Comparison of ENCODE assay signal across 11 cellular contexts in the genomic region with DNA sequence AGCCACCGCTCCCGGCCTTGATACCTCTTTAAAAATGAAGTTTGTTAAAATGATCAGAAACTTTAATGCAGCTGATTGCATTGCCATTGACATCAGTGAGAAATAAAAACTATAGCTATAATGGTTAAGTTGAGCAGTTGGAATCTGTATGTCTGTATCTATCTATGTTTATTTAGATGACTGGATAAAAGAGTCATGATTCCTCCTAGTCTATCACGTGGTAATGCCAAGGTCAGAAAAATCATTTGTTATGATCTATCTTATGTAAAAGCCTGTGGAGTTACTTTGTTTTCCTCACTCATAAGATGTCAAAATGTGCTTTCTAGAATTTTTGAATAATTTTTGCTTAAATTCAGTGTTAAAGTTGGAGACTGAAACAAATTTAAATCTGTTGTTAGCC.
A peak's percentile ranks its signal among the peaks of the same experiment; 100 is the strongest.
DNase-seq lines count a peak whose midpoint lies in the region; ATAC-seq and TF ChIP-seq lines count a peak whose summit lies in the region.
"Had no signal": no experiment of that assay in that cellular context is flagged by ENCODE, and none has a peak within 500 bp of the region (broad histone marks: within the 10 kb centered on the region; RNA-seq: fewer than 3 reads in every experiment).

No MANE protein-coding gene starts in this region.

- peaks cover 62% of the 10 kb centered on the region for H3K36me3 Mint-ChIP-seq in CD8-positive, alpha-beta T cell
- peaks cover 7% of the 10 kb centered on the region for H3K36me3 Mint-ChIP-seq in IgD-negative memory B cell

- H3K27ac ChIP-seq in CD8-positive, alpha-beta T cell (ENCODE audit: low read depth, low read length): no peak overlapping the region
- peak overlapping the region; percentile 13 for H3K27ac ChIP-seq in colonic mucosa
- H3K27ac ChIP-seq in rectal smooth muscle tissue (ENCODE audit: low read depth, low read length): peak overlapping the region; percentile 22
- H3K27ac ChIP-seq in testis: no peak overlapping the region
- H3K27ac ChIP-seq: SJCRH30 had no signal

- H3K36me3 ChIP-seq in CD8-positive, alpha-beta T cell (ENCODE audit: insufficient read depth, low read length): peaks cover 7% of the 10 kb centered on the region
- no peaks in the 10 kb centered on the region for H3K36me3 ChIP-seq in colonic mucosa
- H3K36me3 ChIP-seq in rectal smooth muscle tissue (ENCODE audit: control insufficient read depth, insufficient read depth, low read length): no peaks in the 10 kb centered on the region
- H3K36me3 ChIP-seq in testis (ENCODE audit: low read depth, missing control alignments): no peaks in the 10 kb centered on the region
- H3K36me3 ChIP-seq: SJCRH30 had no signal

- TF ChIP-seq POLR2A in testis (IDR thresholded peaks at IDR 0.05): no peak

- H3K9ac ChIP-seq in colonic mucosa (ENCODE audit: low read depth in 2 of 2, low read length in 2 of 2) (no peak overlapping the region), rectal smooth muscle tissue (ENCODE audit: low read length) (no peak overlapping the region)

- TF ChIP-seq CTCF in CD8-positive, alpha-beta T cell (IDR thresholded peaks at IDR 0.05): no peak
- no peak for TF ChIP-seq CTCF in colonic mucosa (IDR thresholded peaks at IDR 0.05)
- TF ChIP-seq CTCF in testis (IDR thresholded peaks at IDR 0.05): no peak

- H3K27ac Mint-ChIP-seq in CD8-positive, alpha-beta T cell: peak overlapping the region; percentile 77
- peak overlapping the region in 2 of 3 donors; percentile 68 to 70 for H3K27ac Mint-ChIP-seq in IgD-negative memory B cell
- H3K27ac Mint-ChIP-seq: activated naive CD8-positive, alpha-beta T cell treated with anti-CD3 and anti-CD28 coated beads, Interleukin-2, amount 10 ng/mL, durations not matched to agents 7 days and 5 days had no signal

- CTCF ChIA-PET in CD8-positive, alpha-beta T cell (lab: Charles Lee): interaction anchor here (0.8 to 2.5 kb wide), 3 partner anchors 76 to 148 kb away, joined by 3 to 12 read pairs (median 3); no protein-coding TSS in a partner anchor

- H3K9me3 ChIP-seq in CD8-positive, alpha-beta T cell (ENCODE audit: low read length): no peaks in the 10 kb centered on the region
- H3K9me3 ChIP-seq in colonic mucosa (no peaks in the 10 kb centered on the region), testis (no peaks in the 10 kb centered on the region)
- H3K9me3 ChIP-seq: SJCRH30 had no signal

- peaks cover 73% of the 10 kb centered on the region for H3K4me1 ChIP-seq in CD8-positive, alpha-beta T cell (ENCODE audit: insufficient read depth, low read length)
- peaks cover 13% of the 10 kb centered on the region for H3K4me1 ChIP-seq in colonic mucosa
- peaks cover 33% of the 10 kb centered on the region for H3K4me1 ChIP-seq in rectal smooth muscle tissue (ENCODE audit: control insufficient read depth, insufficient read depth, low read length)
- H3K4me1 ChIP-seq in testis: peaks cover 12% of the 10 kb centered on the region
- H3K4me1 ChIP-seq: SJCRH30 had no signal

- H3K4me3 Mint-ChIP-seq in CD8-positive, alpha-beta T cell: peak overlapping the region; percentile 42
- peak overlapping the region in 2 of 4 donors; percentile 57 to 84 for H3K4me3 Mint-ChIP-seq in IgD-negative memory B cell
- H3K4me3 Mint-ChIP-seq: activated naive CD8-positive, alpha-beta T cell treated with anti-CD3 and anti-CD28 coated beads, Interleukin-2, amount 10 ng/mL, durations not matched to agents 7 days and 5 days had no signal

- H3K27me3 Mint-ChIP-seq in CD8-positive, alpha-beta T cell (ENCODE audit: low read depth): no peaks in the 10 kb centered on the region
- no peaks in the 10 kb centered on the region for H3K27me3 Mint-ChIP-seq in IgD-negative memory B cell
- H3K27me3 Mint-ChIP-seq: activated naive CD8-positive, alpha-beta T cell treated with anti-CD3 and anti-CD28 coated beads, Interleukin-2, amount 10 ng/mL, durations not matched to agents 7 days and 5 days had no signal

- intact Hi-C loops in CD8-positive, alpha-beta T cell (cut with DNase I, micrococcal nuclease): loop anchor here in 1 of 2 experiments (5.0 kb wide), 2 partner anchors 35 kb away; no protein-coding TSS in a partner anchor
- intact Hi-C loops in colonic mucosa (cut with DNase I) (no loop called here), testis (cut with DNase I; ENCODE audit: low total_unique reads) (no loop called here)

- no peak overlapping the region for H3K4me3 ChIP-seq in CD8-positive, alpha-beta T cell (ENCODE audit: low read depth, low read length)
- H3K4me3 ChIP-seq in colonic mucosa (no peak overlapping the region), rectal smooth muscle tissue (ENCODE audit: low read length) (no peak overlapping the region), testis (no peak overlapping the region)
- H3K4me3 ChIP-seq: SJCRH30 had no signal

- no peaks in the 10 kb centered on the region for H3K9me3 Mint-ChIP-seq in CD8-positive, alpha-beta T cell
- H3K9me3 Mint-ChIP-seq in IgD-negative memory B cell: no peaks in the 10 kb centered on the region
- H3K9me3 Mint-ChIP-seq: activated naive CD8-positive, alpha-beta T cell treated with anti-CD3 and anti-CD28 coated beads, Interleukin-2, amount 10 ng/mL, durations not matched to agents 7 days and 5 days had no signal

- peaks cover 85% of the 10 kb centered on the region for H3K4me1 Mint-ChIP-seq in CD8-positive, alpha-beta T cell (ENCODE audit: low read depth)
- peaks cover 60 to 62% (median 62%) of the 10 kb centered on the region in 3 donors for H3K4me1 Mint-ChIP-seq in IgD-negative memory B cell

- peak; percentile 33 for ATAC-seq in CD8-positive, alpha-beta T cell

- POLR2A ChIA-PET in CD8-positive, alpha-beta T cell (lab: Charles Lee): interaction anchor here (0.7 to 2.5 kb wide), 9 partner anchors 9 to 62 kb away, joined by 3 to 9 read pairs (median 5); partner anchors contain the start of gene MBNL1

- no peaks in the 10 kb centered on the region for H3K27me3 ChIP-seq in CD8-positive, alpha-beta T cell (ENCODE audit: insufficient read depth, low read length)
- H3K27me3 ChIP-seq in colonic mucosa: no peaks in the 10 kb centered on the region
- H3K27me3 ChIP-seq in rectal smooth muscle tissue (ENCODE audit: control insufficient read depth, insufficient read depth, low read length): no peaks in the 10 kb centered on the region
- no peaks in the 10 kb centered on the region for H3K27me3 ChIP-seq in testis
- H3K27me3 ChIP-seq: SJCRH30 had no signal

- DNase-seq in CD8-positive, alpha-beta T cell: no peak
- DNase-seq in colonic mucosa (no peak), testis (no peak), Ammon's horn (ENCODE audit: low spot score) (no peak), islet precursor cell (no peak)
- no peak for DNase-seq in stimulated activated CD4-positive, alpha-beta T cell treated with anti-CD3 and anti-CD28 coated beads, Interleukin-15, amount 100 ng/mL, for 24 hours
- DNase-seq: activated naive CD8-positive, alpha-beta T cell treated with anti-CD3 and anti-CD28 coated beads, Interleukin-2, amount 10 ng/mL, durations not matched to agents 7 days and 5 days; effector CD4-positive, alpha-beta T cell; SJCRH30 had no signal

- 75 to 76% methylated on average over 3 of the region's 3 CpGs for WGBS in testis, 2 donors

Comparison
In these comparisons a context has a peak if more than half of its experiments do, and no peak if none do; other contexts are left out.
1. H3K27ac ChIP-seq: peak in colonic mucosa (single experiment) and rectal smooth muscle tissue (single experiment); none in CD8-positive, alpha-beta T cell (single experiment) and testis (0 of 2).